9 cellular contexts compared by ENCODE assay signal in the genomic region with DNA sequence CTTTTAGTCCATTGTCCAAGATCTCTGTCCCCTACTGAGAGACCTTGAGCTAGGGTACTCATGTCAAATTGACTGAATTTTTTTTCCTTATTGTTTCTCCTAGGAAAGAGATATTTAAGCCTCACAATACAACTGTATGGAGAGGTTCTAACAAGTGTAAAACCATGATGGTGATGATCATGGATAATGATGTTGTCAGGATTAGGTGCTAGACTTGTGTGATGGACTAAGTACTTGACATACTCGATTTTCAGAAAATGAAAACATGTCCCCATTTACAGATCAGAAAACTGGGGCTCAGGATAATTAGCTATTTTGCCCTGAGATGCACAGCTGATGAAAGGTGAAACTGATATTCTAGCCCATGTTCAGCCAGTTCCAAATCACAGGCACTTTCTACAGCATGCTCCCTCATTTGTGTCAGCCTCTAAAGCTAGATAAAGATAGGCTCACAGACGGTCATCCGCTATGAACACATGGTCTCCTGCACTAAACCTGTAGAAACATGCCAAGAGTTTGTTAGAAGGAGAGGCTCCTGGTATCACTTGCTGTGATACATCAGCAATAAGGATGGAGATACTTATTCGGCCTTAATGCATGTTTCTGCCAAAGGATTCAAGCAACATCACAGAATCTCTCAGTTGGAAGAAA.
DNase-seq lines count a peak whose midpoint lies in the region; ATAC-seq and TF ChIP-seq lines count a peak whose summit lies in the region.
"Had no signal": no experiment of that assay in that cellular context is flagged by ENCODE, and none has a peak within 500 bp of the region (broad histone marks: within the 10 kb centered on the region; RNA-seq: fewer than 3 reads in every experiment).

No MANE protein-coding gene starts in this region.

- peak overlapping the region; percentile 91 for H3K27ac Mint-ChIP-seq in activated naive CD4-positive, alpha-beta T cell treated with anti-CD3 and anti-CD28 coated beads, Interleukin-2, amount 50 U/mL, for 24 hours
- H3K27ac Mint-ChIP-seq in activated naive CD8-positive, alpha-beta T cell treated with anti-CD3 and anti-CD28 coated beads for 36 hours, result peak overlapping the region; percentile 86
- peak overlapping the region; percentile 60 for H3K27ac Mint-ChIP-seq in mesothelial cell of epicardium

- no peaks in the 10 kb centered on the region for H3K9me3 Mint-ChIP-seq in activated naive CD4-positive, alpha-beta T cell treated with anti-CD3 and anti-CD28 coated beads, Interleukin-2, amount 50 U/mL, for 24 hours
- no peaks in the 10 kb centered on the region for H3K9me3 Mint-ChIP-seq in activated naive CD8-positive, alpha-beta T cell treated with anti-CD3 and anti-CD28 coated beads for 36 hours
- H3K9me3 Mint-ChIP-seq in mesothelial cell of epicardium, result no peaks in the 10 kb centered on the region

- TF ChIP-seq POLR2A in upper lobe of left lung (IDR thresholded peaks at IDR 0.05), result no peak

- peak overlapping the region; percentile 78 for H3K4me3 Mint-ChIP-seq in activated naive CD4-positive, alpha-beta T cell treated with anti-CD3 and anti-CD28 coated beads, Interleukin-2, amount 50 U/mL, for 24 hours
- H3K4me3 Mint-ChIP-seq in activated naive CD8-positive, alpha-beta T cell treated with anti-CD3 and anti-CD28 coated beads for 36 hours, result peak overlapping the region; percentile 72
- no peak overlapping the region for H3K4me3 Mint-ChIP-seq in mesothelial cell of epicardium

- TF ChIP-seq CTCF in mesothelial cell of epicardium (IDR thresholded peaks at IDR 0.05; ENCODE audit: unreplicated experiment) (no peak), upper lobe of left lung (IDR thresholded peaks at IDR 0.05) (no peak)

- no peaks in the 10 kb centered on the region for H3K36me3 ChIP-seq in upper lobe of left lung

- WGBS in upper lobe of left lung, 2 donors, result 80 to 86% methylated on average over 4 of the region's 4 CpGs

- no peak for DNase-seq in activated naive CD4-positive, alpha-beta T cell (lab: John Stamatoyannopoulos, UW)
- DNase-seq in activated naive CD8-positive, alpha-beta T cell treated with anti-CD3 and anti-CD28 coated beads for 36 hours, result no peak
- DNase-seq in mesothelial cell of epicardium (ENCODE audit: low spot score in 2 of 2, unreplicated experiment in 2 of 2) (no peak), upper lobe of left lung (no peak), GM19240 (ENCODE audit: insufficient read length, low spot score) (no peak), inferior parietal cortex (ENCODE audit: extremely low spot score) (no peak)
- DNase-seq: NCI-H1048 had no signal

- H3K36me3 Mint-ChIP-seq in activated naive CD4-positive, alpha-beta T cell treated with anti-CD3 and anti-CD28 coated beads, Interleukin-2, amount 50 U/mL, for 24 hours, result peaks cover 3% of the 10 kb centered on the region
- peaks cover 13% of the 10 kb centered on the region for H3K36me3 Mint-ChIP-seq in activated naive CD8-positive, alpha-beta T cell treated with anti-CD3 and anti-CD28 coated beads for 36 hours
- H3K36me3 Mint-ChIP-seq in mesothelial cell of epicardium, result no peaks in the 10 kb centered on the region

- TF ChIP-seq EP300 in upper lobe of left lung (IDR thresholded peaks at IDR 0.05), result no peak

- H3K4me1 Mint-ChIP-seq in activated naive CD4-positive, alpha-beta T cell treated with anti-CD3 and anti-CD28 coated beads, Interleukin-2, amount 50 U/mL, for 24 hours, result peaks cover 43% of the 10 kb centered on the region
- H3K4me1 Mint-ChIP-seq in activated naive CD8-positive, alpha-beta T cell treated with anti-CD3 and anti-CD28 coated beads for 36 hours, result peaks cover 38% of the 10 kb centered on the region
- H3K4me1 Mint-ChIP-seq in mesothelial cell of epicardium, result peaks cover 49% of the 10 kb centered on the region

- ATAC-seq in upper lobe of left lung (ENCODE audit: low FRiP score in 2 of 2), result no peak
- no peak for ATAC-seq in HG03565 (IDR thresholded peaks at IDR 0.05; ENCODE audit: unreplicated experiment)

- no peaks in the 10 kb centered on the region for H3K27me3 Mint-ChIP-seq in activated naive CD4-positive, alpha-beta T cell treated with anti-CD3 and anti-CD28 coated beads, Interleukin-2, amount 50 U/mL, for 24 hours
- H3K27me3 Mint-ChIP-seq in activated naive CD8-positive, alpha-beta T cell treated with anti-CD3 and anti-CD28 coated beads for 36 hours, result no peaks in the 10 kb centered on the region
- no peaks in the 10 kb centered on the region for H3K27me3 Mint-ChIP-seq in mesothelial cell of epicardium (ENCODE audit: low read depth)

- H3K4me1 ChIP-seq in upper lobe of left lung, result peaks cover 45 to 55% (median 49%) of the 10 kb centered on the region in 4 donors

- no peaks in the 10 kb centered on the region for H3K27me3 ChIP-seq in upper lobe of left lung

- H3K4me3 ChIP-seq in upper lobe of left lung, result no peak overlapping the region

- no peaks in the 10 kb centered on the region for H3K9me3 ChIP-seq in upper lobe of left lung

- peak overlapping the region in 3 of 4 donors; percentile 58 to 62 (median 62) for H3K27ac ChIP-seq in upper lobe of left lung
